Comparison of ENCODE assay signal across 11 cellular contexts in the genomic region with DNA sequence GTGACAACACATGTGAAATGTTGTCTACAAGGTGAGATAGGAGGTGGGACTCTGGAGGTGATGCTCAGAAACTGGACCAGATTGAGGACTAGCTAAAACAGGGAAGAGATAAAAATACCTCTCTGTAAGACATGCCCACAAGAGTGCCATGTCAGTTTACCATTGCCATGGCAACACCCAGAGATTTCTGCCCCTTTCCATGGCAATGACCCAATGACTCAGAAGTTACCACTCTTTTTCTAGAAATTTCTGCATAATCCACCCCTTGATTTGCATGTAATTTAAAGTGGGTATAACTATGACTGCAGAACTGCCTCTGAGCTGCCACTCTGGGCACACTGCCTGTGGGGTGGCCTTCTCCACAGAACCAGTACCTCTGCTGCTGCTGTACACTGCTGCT. TPM values are rescaled to one million over a fixed set of nuclear protein-coding genes. Genes with fewer than 3 reads are reported as not detected.
DNase-seq lines count a peak whose midpoint lies in the region; TF ChIP-seq lines count a peak whose summit lies in the region.
"Had no signal": no experiment of that assay in that cellular context is flagged by ENCODE, and none has a peak within 500 bp of the region (broad histone marks: within the 10 kb centered on the region; RNA-seq: fewer than 3 reads in every experiment).

No MANE protein-coding gene starts in this region.

- peak overlapping the region; percentile 74 for H3K27ac Mint-ChIP-seq in T-helper 2 cell treated with Interferon-gamma antibody and Interleukin-4, amounts not matched to agents 5 μg/mL and 100 μg/mL, for 36 hours

- DNase-seq in EH (ENCODE audit: low read depth) (peak; percentile 22), glomerular visceral epithelial cell (ENCODE audit: extremely low spot score) (peak; percentile 32), colonic mucosa (no peak), inferior parietal cortex (ENCODE audit: extremely low spot score) (no peak), dermis blood vessel endothelial cell (no peak), NCI-H345 (lab: John Stamatoyannopoulos, UW) (no peak)
- DNase-seq in T-helper 2 cell treated with Interferon-gamma antibody and Interleukin-4, amounts not matched to agents 5 μg/mL and 100 μg/mL, for 36 hours (ENCODE audit: low spot score) = peak; percentile 19
- DNase-seq: NCI-H1105, NCI-H226, retina had no signal

- peak overlapping the region; percentile 20 for H3K4me3 Mint-ChIP-seq in T-helper 2 cell treated with Interferon-gamma antibody and Interleukin-4, amounts not matched to agents 5 μg/mL and 100 μg/mL, for 36 hours

- H3K4me3 ChIP-seq in BLaER1 treated with 17β-estradiol and CSF1 and Interleukin-3, amounts not matched to agents 10 nM and 100 nM = peak overlapping the region in 2 of 10 experiments; percentile 13 to 34; a peak in 2 of 20 replicates
- no peak overlapping the region for H3K4me3 ChIP-seq in colonic mucosa

- peaks cover 9% of the 10 kb centered on the region for H3K36me3 Mint-ChIP-seq in T-helper 2 cell treated with Interferon-gamma antibody and Interleukin-4, amounts not matched to agents 5 μg/mL and 100 μg/mL, for 36 hours (ENCODE audit: low read depth)

- intact Hi-C loops in colonic mucosa (cut with DNase I) = no loop called here

- peak overlapping the region in 9 of 11 experiments; percentile 12 to 69 (median 57); a peak in 15 of 22 replicates for H3K27ac ChIP-seq in BLaER1 treated with 17β-estradiol and CSF1 and Interleukin-3, amounts not matched to agents 10 nM and 100 nM
- H3K27ac ChIP-seq in colonic mucosa = no peak overlapping the region

- H3K9ac ChIP-seq in BLaER1 treated with 17β-estradiol and CSF1 and Interleukin-3, amounts not matched to agents 10 nM and 100 nM = 0 out of 22 replicates have a peak overlapping the region, but pooled peaks of 2 of the 11 experiments have one; percentile 6 to 31
- no peak overlapping the region for H3K9ac ChIP-seq in colonic mucosa (ENCODE audit: low read depth in 2 of 2, low read length in 2 of 2)

- no peak for TF ChIP-seq CTCF in colonic mucosa (IDR thresholded peaks at IDR 0.05)

- no peaks in the 10 kb centered on the region for H3K27me3 Mint-ChIP-seq in T-helper 2 cell treated with Interferon-gamma antibody and Interleukin-4, amounts not matched to agents 5 μg/mL and 100 μg/mL, for 36 hours (ENCODE audit: low read depth)

- H3K4me1 ChIP-seq in BLaER1 treated with 17β-estradiol and CSF1 and Interleukin-3, amounts not matched to agents 10 nM and 100 nM = peaks cover 33 to 66% (median 55%) of the 10 kb centered on the region in 10 experiments
- peaks cover 4% of the 10 kb centered on the region for H3K4me1 ChIP-seq in colonic mucosa

- H3K9me3 Mint-ChIP-seq in T-helper 2 cell treated with Interferon-gamma antibody and Interleukin-4, amounts not matched to agents 5 μg/mL and 100 μg/mL, for 36 hours = no peaks in the 10 kb centered on the region

- no peaks in the 10 kb centered on the region for H3K27me3 ChIP-seq in BLaER1 treated with 17β-estradiol and CSF1 and Interleukin-3, amounts not matched to agents 10 nM and 100 nM
- no peaks in the 10 kb centered on the region for H3K27me3 ChIP-seq in colonic mucosa

- H4K20me1 ChIP-seq in BLaER1 treated with 17β-estradiol and CSF1 and Interleukin-3, amounts not matched to agents 10 nM and 100 nM = no peaks in the 10 kb centered on the region

- peaks cover 47% of the 10 kb centered on the region for H3K4me1 Mint-ChIP-seq in T-helper 2 cell treated with Interferon-gamma antibody and Interleukin-4, amounts not matched to agents 5 μg/mL and 100 μg/mL, for 36 hours (ENCODE audit: low read depth)

- no peaks in the 10 kb centered on the region; a peak in 1 of 22 replicates for H3K36me3 ChIP-seq in BLaER1 treated with 17β-estradiol and CSF1 and Interleukin-3, amounts not matched to agents 10 nM and 100 nM
- H3K36me3 ChIP-seq in colonic mucosa = no peaks in the 10 kb centered on the region

- peak overlapping the region; percentile 44 to 92 (median 77); a peak in 21 of 22 replicates for H3K4me2 ChIP-seq in BLaER1 treated with 17β-estradiol and CSF1 and Interleukin-3, amounts not matched to agents 10 nM and 100 nM

- H3K9me3 ChIP-seq in BLaER1 treated with 17β-estradiol and CSF1 and Interleukin-3, amounts not matched to agents 10 nM and 100 nM (replicated peaks in 1 of 11) = peaks cover 0 to 22% (median 10%) of the 10 kb centered on the region in 11 experiments; a peak in 13 of 22 replicates
- H3K9me3 ChIP-seq in colonic mucosa = no peaks in the 10 kb centered on the region

RNA-seq across cellular contexts. Expression of gene CEMIP2, which starts 28.1 kb away (rescaled TPM):
- total RNA-seq in colonic mucosa = 100 to 1,000 TPM in 1 of 2 donors, 10 to 100 TPM in 1; 72.7 to 111 TPM
- 204 and 216 TPM in 2 replicates for total RNA-seq in dermis blood vessel endothelial cell

Comparison
In these comparisons a context has a peak if more than half of its experiments do, and no peak if none do; other contexts are left out.
1. DNase-seq: peak in EH (single experiment), T-helper 2 cell treated with Interferon-gamma antibody and Interleukin-4, amounts not matched to agents 5 μg/mL and 100 μg/mL, for 36 hours (single experiment) and glomerular visceral epithelial cell (single experiment); none in colonic mucosa (single experiment), inferior parietal cortex (single experiment), dermis blood vessel endothelial cell (single experiment) and NCI-H345 (single experiment).